Comparison of ENCODE assay signal across 1 cellular context in the genomic region with DNA sequence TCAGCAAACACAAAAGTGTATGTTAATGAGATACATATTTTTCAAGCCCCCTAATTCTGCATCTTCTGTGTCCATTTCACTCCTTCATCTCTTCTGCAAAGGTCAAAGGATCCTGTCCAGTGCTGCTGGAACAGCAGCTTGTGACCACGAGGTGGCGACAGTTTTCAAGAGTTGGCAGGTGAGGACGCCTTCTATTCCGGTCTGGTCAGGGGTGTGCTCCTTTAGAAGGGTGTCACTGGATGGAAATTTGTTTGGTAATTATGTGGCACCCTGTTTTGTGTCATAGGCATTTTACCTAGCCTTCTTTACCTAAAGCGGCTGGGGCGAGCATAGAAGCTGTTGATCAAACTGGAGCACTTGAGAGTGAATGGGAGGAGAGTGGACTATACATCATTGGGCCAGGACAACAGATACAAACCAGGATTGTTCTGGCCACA.
A peak's percentile ranks its signal among the peaks of the same experiment; 100 is the strongest.
TF ChIP-seq lines count a peak whose summit lies in the region.

No MANE protein-coding gene starts in this region.

TF ChIP-seq in HepG2, 621 proteins besides CTCF, POLR2A, EP300 and RAD21 (continued from another document and continues in another):
- TF ChIP-seq NONO (IDR thresholded peaks at IDR 0.05) (no peak), NONO (CRISPR knock-in tag; conservative IDR thresholded peaks at IDR 0.05) (peak; percentile 34; the same call in 1 of the 2 replicates), TEAD3 (CRISPR knock-in tag; optimal IDR thresholded peaks at IDR 0.05; ENCODE audit: borderline replicate concordance) (peak; percentile 57), POGZ (CRISPR knock-in tag; IDR thresholded peaks at IDR 0.05) (peak; percentile 34; the same call in 1 of the 2 replicates), ZNF263 (CRISPR knock-in tag; IDR thresholded peaks at IDR 0.05) (peak; percentile 66; the same call in 1 of the 2 replicates), ZNF709 (CRISPR knock-in tag; IDR thresholded peaks at IDR 0.05) (no peak), ZNF121 (CRISPR knock-in tag; IDR thresholded peaks at IDR 0.05) (no peak), CBX5 (CRISPR knock-in tag; IDR thresholded peaks at IDR 0.05; ENCODE audit: borderline replicate concordance) (peak; percentile 79; the same call in 1 of the 2 replicates), ZNF101 (CRISPR knock-in tag; IDR thresholded peaks at IDR 0.05; ENCODE audit: borderline replicate concordance, low read depth) (no peak), NR2F2 (IDR thresholded peaks at IDR 0.05; ENCODE audit: borderline replicate concordance, low read depth) (peak; percentile 33; the same call in 1 of the 2 replicates), HOXA7 (CRISPR knock-in tag; IDR thresholded peaks at IDR 0.05) (no peak), ZSCAN9 (CRISPR knock-in tag; IDR thresholded peaks at IDR 0.05; ENCODE audit: borderline replicate concordance) (peak; percentile 44; the same call in 1 of the 2 replicates), ZNF20 (CRISPR knock-in tag; IDR thresholded peaks at IDR 0.05) (no peak), ZNF652 (CRISPR knock-in tag; IDR thresholded peaks at IDR 0.05; ENCODE audit: borderline replicate concordance, low read depth) (0 out of 2 replicates have a peak, but pooled peaks have one; percentile 14), ZFP37 (CRISPR knock-in tag; IDR thresholded peaks at IDR 0.05; ENCODE audit: borderline replicate concordance) (no peak), ZNF430 (CRISPR knock-in tag; IDR thresholded peaks at IDR 0.05) (0 out of 2 replicates have a peak, but pooled peaks have one; percentile 30), SUZ12 (IDR thresholded peaks at IDR 0.05; ENCODE audit: low read depth, low read length) (no peak), SETDB1 (CRISPR knock-in tag; IDR thresholded peaks at IDR 0.05; ENCODE audit: borderline replicate concordance) (no peak), BRCA1 (CRISPR knock-in tag; IDR thresholded peaks at IDR 0.05) (0 out of 2 replicates have a peak, but pooled peaks have one; percentile 0), SOX13 (IDR thresholded peaks at IDR 0.05) (no peak), SOX13 (CRISPR knock-in tag; conservative IDR thresholded peaks at IDR 0.05 in 1 of 2, IDR thresholded peaks at IDR 0.05 in 1 of 2) (peak in 1 of 2 experiments; percentile 53; a peak in 1 of 4 replicates), PHF21A (CRISPR knock-in tag; IDR thresholded peaks at IDR 0.05) (no peak), IRF2 (CRISPR knock-in tag; IDR thresholded peaks at IDR 0.05) (peak; percentile 69), BCL6 (CRISPR knock-in tag; IDR thresholded peaks at IDR 0.05) (0 out of 2 replicates have a peak, but pooled peaks have one; percentile 28), ZFP36 (IDR thresholded peaks at IDR 0.05; ENCODE audit: borderline replicate concordance, low read depth, low read length, partially characterized antibody) (no peak), ZNF644 (CRISPR knock-in tag; IDR thresholded peaks at IDR 0.05; ENCODE audit: low read depth) (no peak), ZNF383 (CRISPR knock-in tag; IDR thresholded peaks at IDR 0.05; ENCODE audit: borderline replicate concordance) (0 out of 2 replicates have a peak, but pooled peaks have one; percentile 31), ZBTB38 (CRISPR knock-in tag; IDR thresholded peaks at IDR 0.05) (no peak), MIXL1 (CRISPR knock-in tag; IDR thresholded peaks at IDR 0.05) (peak; percentile 58; the same call in 1 of the 2 replicates), HNRNPH1 (optimal IDR thresholded peaks at IDR 0.05; ENCODE audit: low read depth, low read length) (no peak), RCOR2 (CRISPR knock-in tag; IDR thresholded peaks at IDR 0.05) (0 out of 2 replicates have a peak, but pooled peaks have one; percentile 25), ZNF274 (CRISPR knock-in tag; IDR thresholded peaks at IDR 0.05) (no peak), ZNF326 (CRISPR knock-in tag; IDR thresholded peaks at IDR 0.05; ENCODE audit: borderline replicate concordance) (no peak), DNMT1 (CRISPR knock-in tag; IDR thresholded peaks at IDR 0.05) (no peak), TCF7L2 (IDR thresholded peaks at IDR 0.05; ENCODE audit: low read depth, low read length) (no peak), PHF5A (CRISPR knock-in tag; IDR thresholded peaks at IDR 0.05; ENCODE audit: low read depth, unreplicated experiment) (no peak), NFKBIZ (CRISPR knock-in tag; IDR thresholded peaks at IDR 0.05) (0 out of 2 replicates have a peak, but pooled peaks have one; percentile 30), ZNF878 (CRISPR knock-in tag; IDR thresholded peaks at IDR 0.05) (0 out of 2 replicates have a peak, but pooled peaks have one; percentile 0), RXRB (CRISPR knock-in tag; IDR thresholded peaks at IDR 0.05; ENCODE audit: borderline replicate concordance) (peak; percentile 59; the same call in 1 of the 2 replicates), XRCC5 (optimal IDR thresholded peaks at IDR 0.05; ENCODE audit: low read length) (peak; percentile 60), ZNF839 (CRISPR knock-in tag; IDR thresholded peaks at IDR 0.05; ENCODE audit: borderline replicate concordance) (no peak), TSC22D2 (CRISPR knock-in tag; IDR thresholded peaks at IDR 0.05; ENCODE audit: borderline replicate concordance) (no peak), NR2F6 (IDR thresholded peaks at IDR 0.05) (peak; percentile 85), NR2F6 (CRISPR knock-in tag; IDR thresholded peaks at IDR 0.05) (peak; percentile 87), ZNF205 (CRISPR knock-in tag; IDR thresholded peaks at IDR 0.05) (peak; percentile 66; the same call in 1 of the 2 replicates), ZNF24 (IDR thresholded peaks at IDR 0.05) (0 out of 2 replicates have a peak, but pooled peaks have one; percentile 50), ZNF230 (CRISPR knock-in tag; IDR thresholded peaks at IDR 0.05) (peak; percentile 70; the same call in 1 of the 2 replicates), ZNF749 (CRISPR knock-in tag; IDR thresholded peaks at IDR 0.05; ENCODE audit: borderline replicate concordance) (no peak), HDAC2 (CRISPR knock-in tag; IDR thresholded peaks at IDR 0.05) (peak; percentile 46; the same call in 1 of the 2 replicates), ZNF331 (CRISPR knock-in tag; IDR thresholded peaks at IDR 0.05) (peak; percentile 71; the same call in 1 of the 2 replicates), FOXA3 (CRISPR knock-in tag; IDR thresholded peaks at IDR 0.05) (peak; percentile 39; the same call in 1 of the 2 replicates), ZNF431 (CRISPR knock-in tag; IDR thresholded peaks at IDR 0.05; ENCODE audit: borderline replicate concordance, low read depth) (no peak), NPAS2 (CRISPR knock-in tag; IDR thresholded peaks at IDR 0.05; ENCODE audit: borderline replicate concordance) (no peak), ZNF337 (CRISPR knock-in tag; IDR thresholded peaks at IDR 0.05; ENCODE audit: borderline replicate concordance, low read depth) (0 out of 2 replicates have a peak, but pooled peaks have one; percentile 12), KLF16 (CRISPR knock-in tag; IDR thresholded peaks at IDR 0.05) (peak in 1 of 2 experiments; percentile 61; a peak in 1 of 4 replicates), ETV5 (CRISPR knock-in tag; IDR thresholded peaks at IDR 0.05; ENCODE audit: borderline replicate concordance) (peak; percentile 69; the same call in 1 of the 2 replicates)
- TF ChIP-seq, protein P1, sequence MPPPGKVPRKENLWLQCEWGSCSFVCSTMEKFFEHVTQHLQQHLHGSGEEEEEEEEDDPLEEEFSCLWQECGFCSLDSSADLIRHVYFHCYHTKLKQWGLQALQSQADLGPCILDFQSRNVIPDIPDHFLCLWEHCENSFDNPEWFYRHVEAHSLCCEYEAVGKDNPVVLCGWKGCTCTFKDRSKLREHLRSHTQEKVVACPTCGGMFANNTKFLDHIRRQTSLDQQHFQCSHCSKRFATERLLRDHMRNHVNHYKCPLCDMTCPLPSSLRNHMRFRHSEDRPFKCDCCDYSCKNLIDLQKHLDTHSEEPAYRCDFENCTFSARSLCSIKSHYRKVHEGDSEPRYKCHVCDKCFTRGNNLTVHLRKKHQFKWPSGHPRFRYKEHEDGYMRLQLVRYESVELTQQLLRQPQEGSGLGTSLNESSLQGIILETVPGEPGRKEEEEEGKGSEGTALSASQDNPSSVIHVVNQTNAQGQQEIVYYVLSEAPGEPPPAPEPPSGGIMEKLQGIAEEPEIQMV (CRISPR knock-in tag; IDR thresholded peaks at IDR 0.05; ENCODE audit: low read depth) = peak; percentile 50; the same call in 1 of the 2 replicates
- TF ChIP-seq, protein P2, sequence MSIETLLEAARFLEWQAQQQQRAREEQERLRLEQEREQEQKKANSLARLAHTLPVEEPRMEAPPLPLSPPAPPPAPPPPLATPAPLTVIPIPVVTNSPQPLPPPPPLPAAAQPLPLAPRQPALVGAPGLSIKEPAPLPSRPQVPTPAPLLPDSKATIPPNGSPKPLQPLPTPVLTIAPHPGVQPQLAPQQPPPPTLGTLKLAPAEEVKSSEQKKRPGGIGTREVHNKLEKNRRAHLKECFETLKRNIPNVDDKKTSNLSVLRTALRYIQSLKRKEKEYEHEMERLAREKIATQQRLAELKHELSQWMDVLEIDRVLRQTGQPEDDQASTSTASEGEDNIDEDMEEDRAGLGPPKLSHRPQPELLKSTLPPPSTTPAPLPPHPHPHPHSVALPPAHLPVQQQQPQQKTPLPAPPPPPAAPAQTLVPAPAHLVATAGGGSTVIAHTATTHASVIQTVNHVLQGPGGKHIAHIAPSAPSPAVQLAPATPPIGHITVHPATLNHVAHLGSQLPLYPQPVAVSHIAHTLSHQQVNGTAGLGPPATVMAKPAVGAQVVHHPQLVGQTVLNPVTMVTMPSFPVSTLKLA (IDR thresholded peaks at IDR 0.05) = no peak
- TF ChIP-seq, protein P3, sequence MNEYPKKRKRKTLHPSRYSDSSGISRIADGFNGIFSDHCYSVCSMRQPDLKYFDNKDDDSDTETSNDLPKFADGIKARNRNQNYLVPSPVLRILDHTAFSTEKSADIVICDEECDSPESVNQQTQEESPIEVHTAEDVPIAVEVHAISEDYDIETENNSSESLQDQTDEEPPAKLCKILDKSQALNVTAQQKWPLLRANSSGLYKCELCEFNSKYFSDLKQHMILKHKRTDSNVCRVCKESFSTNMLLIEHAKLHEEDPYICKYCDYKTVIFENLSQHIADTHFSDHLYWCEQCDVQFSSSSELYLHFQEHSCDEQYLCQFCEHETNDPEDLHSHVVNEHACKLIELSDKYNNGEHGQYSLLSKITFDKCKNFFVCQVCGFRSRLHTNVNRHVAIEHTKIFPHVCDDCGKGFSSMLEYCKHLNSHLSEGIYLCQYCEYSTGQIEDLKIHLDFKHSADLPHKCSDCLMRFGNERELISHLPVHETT (CRISPR knock-in tag; conservative IDR thresholded peaks at IDR 0.05) = 0 out of 2 replicates have a peak, but pooled peaks have one; percentile 30
- TF ChIP-seq, protein P4, sequence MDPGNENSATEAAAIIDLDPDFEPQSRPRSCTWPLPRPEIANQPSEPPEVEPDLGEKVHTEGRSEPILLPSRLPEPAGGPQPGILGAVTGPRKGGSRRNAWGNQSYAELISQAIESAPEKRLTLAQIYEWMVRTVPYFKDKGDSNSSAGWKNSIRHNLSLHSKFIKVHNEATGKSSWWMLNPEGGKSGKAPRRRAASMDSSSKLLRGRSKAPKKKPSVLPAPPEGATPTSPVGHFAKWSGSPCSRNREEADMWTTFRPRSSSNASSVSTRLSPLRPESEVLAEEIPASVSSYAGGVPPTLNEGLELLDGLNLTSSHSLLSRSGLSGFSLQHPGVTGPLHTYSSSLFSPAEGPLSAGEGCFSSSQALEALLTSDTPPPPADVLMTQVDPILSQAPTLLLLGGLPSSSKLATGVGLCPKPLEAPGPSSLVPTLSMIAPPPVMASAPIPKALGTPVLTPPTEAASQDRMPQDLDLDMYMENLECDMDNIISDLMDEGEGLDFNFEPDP (CRISPR knock-in tag; conservative IDR thresholded peaks at IDR 0.05) = 0 out of 2 replicates have a peak, but pooled peaks have one; percentile 43
- TF ChIP-seq, protein P5, sequence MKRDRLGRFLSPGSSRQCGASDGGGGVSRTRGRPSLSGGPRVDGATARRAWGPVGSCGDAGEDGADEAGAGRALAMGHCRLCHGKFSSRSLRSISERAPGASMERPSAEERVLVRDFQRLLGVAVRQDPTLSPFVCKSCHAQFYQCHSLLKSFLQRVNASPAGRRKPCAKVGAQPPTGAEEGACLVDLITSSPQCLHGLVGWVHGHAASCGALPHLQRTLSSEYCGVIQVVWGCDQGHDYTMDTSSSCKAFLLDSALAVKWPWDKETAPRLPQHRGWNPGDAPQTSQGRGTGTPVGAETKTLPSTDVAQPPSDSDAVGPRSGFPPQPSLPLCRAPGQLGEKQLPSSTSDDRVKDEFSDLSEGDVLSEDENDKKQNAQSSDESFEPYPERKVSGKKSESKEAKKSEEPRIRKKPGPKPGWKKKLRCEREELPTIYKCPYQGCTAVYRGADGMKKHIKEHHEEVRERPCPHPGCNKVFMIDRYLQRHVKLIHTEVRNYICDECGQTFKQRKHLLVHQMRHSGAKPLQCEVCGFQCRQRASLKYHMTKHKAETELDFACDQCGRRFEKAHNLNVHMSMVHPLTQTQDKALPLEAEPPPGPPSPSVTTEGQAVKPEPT (CRISPR knock-in tag; IDR thresholded peaks at IDR 0.05; ENCODE audit: low read depth) = 0 out of 2 replicates have a peak, but pooled peaks have one; percentile 37
- TF ChIP-seq, protein P6, sequence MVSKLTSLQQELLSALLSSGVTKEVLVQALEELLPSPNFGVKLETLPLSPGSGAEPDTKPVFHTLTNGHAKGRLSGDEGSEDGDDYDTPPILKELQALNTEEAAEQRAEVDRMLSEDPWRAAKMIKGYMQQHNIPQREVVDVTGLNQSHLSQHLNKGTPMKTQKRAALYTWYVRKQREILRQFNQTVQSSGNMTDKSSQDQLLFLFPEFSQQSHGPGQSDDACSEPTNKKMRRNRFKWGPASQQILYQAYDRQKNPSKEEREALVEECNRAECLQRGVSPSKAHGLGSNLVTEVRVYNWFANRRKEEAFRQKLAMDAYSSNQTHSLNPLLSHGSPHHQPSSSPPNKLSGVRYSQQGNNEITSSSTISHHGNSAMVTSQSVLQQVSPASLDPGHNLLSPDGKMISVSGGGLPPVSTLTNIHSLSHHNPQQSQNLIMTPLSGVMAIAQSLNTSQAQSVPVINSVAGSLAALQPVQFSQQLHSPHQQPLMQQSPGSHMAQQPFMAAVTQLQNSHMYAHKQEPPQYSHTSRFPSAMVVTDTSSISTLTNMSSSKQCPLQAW (CRISPR knock-in tag; IDR thresholded peaks at IDR 0.05) = peak; percentile 55; the same call in 1 of the 2 replicates
- TF ChIP-seq, protein P7, sequence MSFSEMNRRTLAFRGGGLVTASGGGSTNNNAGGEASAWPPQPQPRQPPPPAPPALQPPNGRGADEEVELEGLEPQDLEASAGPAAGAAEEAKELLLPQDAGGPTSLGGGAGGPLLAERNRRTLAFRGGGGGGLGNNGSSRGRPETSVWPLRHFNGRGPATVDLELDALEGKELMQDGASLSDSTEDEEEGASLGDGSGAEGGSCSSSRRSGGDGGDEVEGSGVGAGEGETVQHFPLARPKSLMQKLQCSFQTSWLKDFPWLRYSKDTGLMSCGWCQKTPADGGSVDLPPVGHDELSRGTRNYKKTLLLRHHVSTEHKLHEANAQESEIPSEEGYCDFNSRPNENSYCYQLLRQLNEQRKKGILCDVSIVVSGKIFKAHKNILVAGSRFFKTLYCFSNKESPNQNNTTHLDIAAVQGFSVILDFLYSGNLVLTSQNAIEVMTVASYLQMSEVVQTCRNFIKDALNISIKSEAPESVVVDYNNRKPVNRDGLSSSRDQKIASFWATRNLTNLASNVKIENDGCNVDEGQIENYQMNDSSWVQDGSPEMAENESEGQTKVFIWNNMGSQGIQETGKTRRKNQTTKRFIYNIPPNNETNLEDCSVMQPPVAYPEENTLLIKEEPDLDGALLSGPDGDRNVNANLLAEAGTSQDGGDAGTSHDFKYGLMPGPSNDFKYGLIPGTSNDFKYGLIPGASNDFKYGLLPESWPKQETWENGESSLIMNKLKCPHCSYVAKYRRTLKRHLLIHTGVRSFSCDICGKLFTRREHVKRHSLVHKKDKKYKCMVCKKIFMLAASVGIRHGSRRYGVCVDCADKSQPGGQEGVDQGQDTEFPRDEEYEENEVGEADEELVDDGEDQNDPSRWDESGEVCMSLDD (CRISPR knock-in tag; IDR thresholded peaks at IDR 0.05; ENCODE audit: borderline replicate concordance) = no peak
